Comparison of ENCODE assay signal across 11 cellular contexts in genomic region chr1:152182431-152182830, GRCh38. TPM values are rescaled to one million over a fixed set of nuclear protein-coding genes. Genes with fewer than 3 reads are reported as not detected.
A peak's percentile ranks its signal among the peaks of the same experiment; 100 is the strongest.
DNase-seq lines count a peak whose midpoint lies in the region; ATAC-seq, FAIRE-seq and TF ChIP-seq lines count a peak whose summit lies in the region.
"Had no signal": no experiment of that assay in that cellular context is flagged by ENCODE, and none has a peak within 500 bp of the region (broad histone marks: within the 10 kb centered on the region; RNA-seq: fewer than 3 reads in every experiment).

No MANE protein-coding gene starts in this region.

- ATAC-seq in activated CD8-positive, alpha-beta T cell treated with anti-CD3 and anti-CD28 coated beads, Interleukin-2, amount 10 ng/mL, durations not matched to agents 7 days and 5 days: no peak
- ATAC-seq in right lobe of liver (peak in 1 of 4 donors; percentile 25), GM18505 (IDR thresholded peaks at IDR 0.05; ENCODE audit: unreplicated experiment) (no peak), HG03520 (IDR thresholded peaks at IDR 0.05; ENCODE audit: unreplicated experiment) (no peak), HG02973 (IDR thresholded peaks at IDR 0.05; ENCODE audit: unreplicated experiment) (no peak)
- ATAC-seq in CD8-positive, alpha-beta T cell: no peak

- WGBS in right lobe of liver (ENCODE audit: insufficient coverage, low coverage, low lambda C conversion rate, missing lambda C conversion rate): 58% methylated on average over 2 of the region's 2 CpGs

- H3K4me1 Mint-ChIP-seq in activated CD8-positive, alpha-beta T cell treated with anti-CD3 and anti-CD28 coated beads, Interleukin-2, amount 10 ng/mL, durations not matched to agents 7 days and 5 days (ENCODE audit: low read depth): no peaks in the 10 kb centered on the region
- H3K4me1 Mint-ChIP-seq in CD8-positive, alpha-beta T cell (ENCODE audit: low read depth): no peaks in the 10 kb centered on the region
- H3K4me1 Mint-ChIP-seq: activated B cell treated with CpG ODN at 0.5 μM for 24 hours, neural crest cell had no signal

- H3K4me1 ChIP-seq in right lobe of liver: no peaks in the 10 kb centered on the region
- H3K4me1 ChIP-seq in CD8-positive, alpha-beta T cell (ENCODE audit: insufficient read depth, low read length): no peaks in the 10 kb centered on the region

- POLR2A ChIA-PET in activated CD8-positive, alpha-beta T cell treated with anti-CD3 and anti-CD28 coated beads, Interleukin-2, amount 10 ng/mL, durations not matched to agents 7 days and 5 days (lab: Charles Lee): no interaction called here
- POLR2A ChIA-PET in CD8-positive, alpha-beta T cell (lab: Charles Lee): no interaction called here

- H3K36me3 Mint-ChIP-seq in activated CD8-positive, alpha-beta T cell treated with anti-CD3 and anti-CD28 coated beads, Interleukin-2, amount 10 ng/mL, durations not matched to agents 7 days and 5 days (ENCODE audit: low read depth): no peaks in the 10 kb centered on the region
- H3K36me3 Mint-ChIP-seq in CD8-positive, alpha-beta T cell: no peaks in the 10 kb centered on the region

- H3K9me3 Mint-ChIP-seq in activated CD8-positive, alpha-beta T cell treated with anti-CD3 and anti-CD28 coated beads, Interleukin-2, amount 10 ng/mL, durations not matched to agents 7 days and 5 days (ENCODE audit: insufficient read depth): no peaks in the 10 kb centered on the region
- H3K9me3 Mint-ChIP-seq in CD8-positive, alpha-beta T cell: no peaks in the 10 kb centered on the region
- H3K9me3 Mint-ChIP-seq: activated B cell treated with CpG ODN at 0.5 μM for 24 hours, neural crest cell had no signal

- FAIRE-seq in D721Med (lab: Jason Lieb, UNC): no peak

- peak; percentile 45 for TF ChIP-seq RAD21 in Ishikawa (IDR thresholded peaks at IDR 0.05; ENCODE audit: low read depth)

- intact Hi-C loops in right lobe of liver (cut with DNase I): loop anchor here (10.0 kb wide), 2 partner anchors 128 to 262 kb away; no protein-coding TSS in a partner anchor
- intact Hi-C loops in CD8-positive, alpha-beta T cell (cut with DNase I, micrococcal nuclease): loop anchor here in 1 of 2 experiments (10.0 kb wide), 1 partner anchor 218 kb away; no protein-coding TSS in a partner anchor

- no peak overlapping the region for H3K4me3 Mint-ChIP-seq in activated CD8-positive, alpha-beta T cell treated with anti-CD3 and anti-CD28 coated beads, Interleukin-2, amount 10 ng/mL, durations not matched to agents 7 days and 5 days
- H3K4me3 Mint-ChIP-seq in CD8-positive, alpha-beta T cell: no peak overlapping the region
- H3K4me3 Mint-ChIP-seq: activated B cell treated with CpG ODN at 0.5 μM for 24 hours, neural crest cell had no signal

- H3K27me3 ChIP-seq in right lobe of liver: no peaks in the 10 kb centered on the region
- H3K27me3 ChIP-seq in CD8-positive, alpha-beta T cell (ENCODE audit: insufficient read depth, low read length): no peaks in the 10 kb centered on the region

- no peak overlapping the region for H3K27ac Mint-ChIP-seq in activated CD8-positive, alpha-beta T cell treated with anti-CD3 and anti-CD28 coated beads, Interleukin-2, amount 10 ng/mL, durations not matched to agents 7 days and 5 days
- no peak overlapping the region for H3K27ac Mint-ChIP-seq in CD8-positive, alpha-beta T cell
- H3K27ac Mint-ChIP-seq: activated B cell treated with CpG ODN at 0.5 μM for 24 hours had no signal

- no peaks in the 10 kb centered on the region for H3K9me3 ChIP-seq in right lobe of liver
- H3K9me3 ChIP-seq in CD8-positive, alpha-beta T cell (ENCODE audit: low read length): no peaks in the 10 kb centered on the region

- peaks cover 7% of the 10 kb centered on the region for H3K27me3 Mint-ChIP-seq in activated CD8-positive, alpha-beta T cell treated with anti-CD3 and anti-CD28 coated beads, Interleukin-2, amount 10 ng/mL, durations not matched to agents 7 days and 5 days (ENCODE audit: low read depth)
- peaks cover 10% of the 10 kb centered on the region for H3K27me3 Mint-ChIP-seq in CD8-positive, alpha-beta T cell (ENCODE audit: low read depth)

- DNase-seq in D721Med (ENCODE audit: insufficient read length, low spot score): no peak
- DNase-seq in activated CD8-positive, alpha-beta T cell treated with anti-CD3 and anti-CD28 coated beads, Interleukin-2, amount 10 ng/mL, durations not matched to agents 7 days and 5 days: peak; percentile 24
- DNase-seq in right lobe of liver: no peak
- DNase-seq in CD8-positive, alpha-beta T cell: no peak
- DNase-seq: activated B cell treated with CpG ODN at 0.5 μM for 24 hours; stimulated activated naive CD4-positive, alpha-beta T cell treated with Interleukin-2 at 50 U/mL for 16 hours had no signal

- peak; percentile 21 for TF ChIP-seq CTCF in D721Med (IDR thresholded peaks at IDR 0.05; ENCODE audit: insufficient read depth, missing control alignments)
- peak in 3 of 4 donors; percentile 18 to 29 (median 24) for TF ChIP-seq CTCF in right lobe of liver (IDR thresholded peaks at IDR 0.05)
- no peak for TF ChIP-seq CTCF in CD8-positive, alpha-beta T cell (IDR thresholded peaks at IDR 0.05)

- TF ChIP-seq POLR2A in right lobe of liver (IDR thresholded peaks at IDR 0.05) (no peak), GM18505 (IDR thresholded peaks at IDR 0.05; ENCODE audit: borderline replicate concordance, extremely low read depth, insufficient read depth, insufficient read length) (no peak)

- no peaks in the 10 kb centered on the region for H3K36me3 ChIP-seq in right lobe of liver
- no peaks in the 10 kb centered on the region for H3K36me3 ChIP-seq in CD8-positive, alpha-beta T cell (ENCODE audit: insufficient read depth, low read length)

- no peak for TF ChIP-seq EP300 in Ishikawa (IDR thresholded peaks at IDR 0.05; ENCODE audit: borderline replicate concordance)

- H3K27ac ChIP-seq in right lobe of liver: no peak overlapping the region
- H3K27ac ChIP-seq in CD8-positive, alpha-beta T cell (ENCODE audit: low read depth, low read length): no peak overlapping the region

- CTCF ChIA-PET in activated CD8-positive, alpha-beta T cell treated with anti-CD3 and anti-CD28 coated beads, Interleukin-2, amount 10 ng/mL, durations not matched to agents 7 days and 5 days (lab: Charles Lee): interaction anchor here (0.9 to 12.3 kb wide), 9 partner anchors 8 to 276 kb away, joined by 3 to 322 read pairs (median 5); no protein-coding TSS in a partner anchor
- CTCF ChIA-PET in CD8-positive, alpha-beta T cell (lab: Charles Lee): interaction anchor here (7.5 to 12.7 kb wide), 2 partner anchors 130 to 276 kb away, joined by 89 to 308 read pairs; no protein-coding TSS in a partner anchor

- no peak overlapping the region for H3K4me3 ChIP-seq in right lobe of liver
- no peak overlapping the region for H3K4me3 ChIP-seq in CD8-positive, alpha-beta T cell (ENCODE audit: low read depth, low read length)

TF ChIP-seq in Ishikawa, 13 proteins besides CTCF, POLR2A, EP300 and RAD21 (continues in another document):
- no peak for TF ChIP-seq TCF12 (IDR thresholded peaks at IDR 0.05; ENCODE audit: low read depth)
- TF ChIP-seq FOXM1 (IDR thresholded peaks at IDR 0.05; ENCODE audit: borderline replicate concordance, low read depth): no peak
- no peak for TF ChIP-seq NFIC (IDR thresholded peaks at IDR 0.05)
- no peak for TF ChIP-seq CEBPB (IDR thresholded peaks at IDR 0.05)
- no peak for TF ChIP-seq USF1 (IDR thresholded peaks at IDR 0.05)
- TF ChIP-seq, protein P1, sequence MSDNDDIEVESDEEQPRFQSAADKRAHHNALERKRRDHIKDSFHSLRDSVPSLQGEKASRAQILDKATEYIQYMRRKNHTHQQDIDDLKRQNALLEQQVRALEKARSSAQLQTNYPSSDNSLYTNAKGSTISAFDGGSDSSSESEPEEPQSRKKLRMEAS (IDR thresholded peaks at IDR 0.05): no peak
- TF ChIP-seq YY1 (IDR thresholded peaks at IDR 0.05; ENCODE audit: low read depth): no peak
- no peak for TF ChIP-seq ZBTB7A (IDR thresholded peaks at IDR 0.05; ENCODE audit: low read depth)
- no peak for TF ChIP-seq REST (IDR thresholded peaks at IDR 0.05; ENCODE audit: low read depth)
- no peak for TF ChIP-seq CREB1 (IDR thresholded peaks at IDR 0.05; ENCODE audit: low read depth)
- no peak for TF ChIP-seq TAF1 (IDR thresholded peaks at IDR 0.05; ENCODE audit: low read depth)
- TF ChIP-seq EGR1 (IDR thresholded peaks at IDR 0.05): no peak

RNA-seq across cellular contexts. Expression of gene RPTN, which starts 23.4 kb away (rescaled TPM):
- total RNA-seq in activated CD8-positive, alpha-beta T cell treated with anti-CD3 and anti-CD28 coated beads, Interleukin-2, amount 10 ng/mL, durations not matched to agents 7 days and 5 days: not detected
- total RNA-seq in right lobe of liver: not detected
- not detected for total RNA-seq in CD8-positive, alpha-beta T cell
- total RNA-seq: activated B cell treated with CpG ODN at 0.5 μM for 24 hours, neural crest cell had no signal

RNA-seq across cellular contexts. Expression of gene HRNR, which starts 41.6 kb away (rescaled TPM):
- not detected for total RNA-seq in activated CD8-positive, alpha-beta T cell treated with anti-CD3 and anti-CD28 coated beads, Interleukin-2, amount 10 ng/mL, durations not matched to agents 7 days and 5 days
- total RNA-seq in right lobe of liver: not detected
- not detected for total RNA-seq in CD8-positive, alpha-beta T cell
- total RNA-seq: activated B cell treated with CpG ODN at 0.5 μM for 24 hours, neural crest cell had no signal
